Comparison of ENCODE assay signal across 8 cellular contexts in genomic region chr7:49001610-49002033, GRCh38.
DNase-seq lines count a peak whose midpoint lies in the region; ATAC-seq and TF ChIP-seq lines count a peak whose summit lies in the region.

No MANE protein-coding gene starts in this region.

- ATAC-seq in activated naive CD4-positive, alpha-beta T cell treated with anti-CD3 and anti-CD28 coated beads, Interleukin-2, amount 50 U/mL, for 72 hours = peak; percentile 39 to 55
- peak; percentile 100 for ATAC-seq in GM21717 (IDR thresholded peaks at IDR 0.05; ENCODE audit: unreplicated experiment)
- peak; percentile 82 for ATAC-seq in foreskin keratinocyte

- peaks cover 0 to 2% of the 10 kb centered on the region in 2 donors for H3K36me3 Mint-ChIP-seq in activated naive CD4-positive, alpha-beta T cell treated with anti-CD3 and anti-CD28 coated beads, Interleukin-2, amount 50 U/mL, for 72 hours

- H3K4me3 ChIP-seq in transverse colon = no peak overlapping the region

- H3K9me3 Mint-ChIP-seq in activated naive CD4-positive, alpha-beta T cell treated with anti-CD3 and anti-CD28 coated beads, Interleukin-2, amount 50 U/mL, for 72 hours = peaks cover 8 to 13% of the 10 kb centered on the region in 2 donors

- no peak for TF ChIP-seq POLR2A in transverse colon (IDR thresholded peaks at IDR 0.05)

- H3K27ac ChIP-seq in foreskin keratinocyte (no peak overlapping the region), transverse colon (no peak overlapping the region)

- peak in 1 of 2 donors; percentile 6 for DNase-seq in activated naive CD4-positive, alpha-beta T cell treated with anti-CD3 and anti-CD28 coated beads, Interleukin-2, amount 50 U/mL, for 72 hours (ENCODE audit: low spot score in 2 of 2)
- no peak for DNase-seq in activated naive CD4-positive, alpha-beta T cell treated with anti-CD3 and anti-CD28 coated beads, Interleukin-2, amount 50 U/mL, for 16 hours
- DNase-seq in HK-2 (ENCODE audit: unreplicated experiment) (peak; percentile 29), SHP77 treated with DMSO at 0.1 percent for 48 hours (lab: John Stamatoyannopoulos, UW) (peak; percentile 55), foreskin keratinocyte (peak; percentile 16 to 38), transverse colon (peak; percentile 9), C1 segment of cervical spinal cord (lab: John Stamatoyannopoulos, UW) (no peak)

- TF ChIP-seq CTCF in foreskin keratinocyte (conservative IDR thresholded peaks at IDR 0.05) = peak; percentile 71
- TF ChIP-seq CTCF in transverse colon (IDR thresholded peaks at IDR 0.05) = peak; percentile 18 to 42 (median 24)

- H3K9me3 ChIP-seq in transverse colon = no peaks in the 10 kb centered on the region

- WGBS in transverse colon (ENCODE audit: low coverage in 1 of 2), 2 donors = 0% methylated on average over 1 of the region's 1 CpG; no CpG with 5 or more reads in 1 of the 2 donors

- H3K27ac Mint-ChIP-seq in activated naive CD4-positive, alpha-beta T cell treated with anti-CD3 and anti-CD28 coated beads, Interleukin-2, amount 50 U/mL, for 72 hours = no peak overlapping the region

- H3K36me3 ChIP-seq in transverse colon = no peaks in the 10 kb centered on the region

- no peak for TF ChIP-seq EP300 in transverse colon (IDR thresholded peaks at IDR 0.05; ENCODE audit: low read depth)

- in situ Hi-C loops in transverse colon (cut with MboI; ENCODE audit: low pct_ligation_motif_present in 1 of 4, low pct_unique_long_range_greater_than_20kb in 1 of 4, low sequenced_read_pairs in 3 of 4) = no loop called here

- intact Hi-C loops in transverse colon (cut with DNase I; ENCODE audit: low total_unique reads) = no loop called here

- H3K27me3 ChIP-seq in foreskin keratinocyte (no peaks in the 10 kb centered on the region), transverse colon (no peaks in the 10 kb centered on the region)

- H3K4me1 ChIP-seq in foreskin keratinocyte = no peaks in the 10 kb centered on the region
- no peaks in the 10 kb centered on the region for H3K4me1 ChIP-seq in transverse colon

Comparison
In these comparisons a context has a peak if more than half of its experiments do, and no peak if none do; other contexts are left out.
1. ATAC-seq: peak in every context shown above with its lines; median percentile 100 in GM21717; 82 in foreskin keratinocyte; 47 in activated naive CD4-positive, alpha-beta T cell treated with anti-CD3 and anti-CD28 coated beads, Interleukin-2, amount 50 U/mL, for 72 hours.
2. DNase-seq: peak in HK-2 (single experiment), SHP77 treated with DMSO at 0.1 percent for 48 hours (single experiment), foreskin keratinocyte (2 of 2) and transverse colon (single experiment); none in activated naive CD4-positive, alpha-beta T cell treated with anti-CD3 and anti-CD28 coated beads, Interleukin-2, amount 50 U/mL, for 16 hours (single experiment) and C1 segment of cervical spinal cord (0 of 14).